1 cellular context compared by ENCODE assay signal in genomic region chr18:65610939-65611338, GRCh38.
TF ChIP-seq lines count a peak whose summit lies in the region.

No MANE protein-coding gene starts in this region.

TF ChIP-seq in GM23338, 12 proteins besides CTCF, POLR2A, EP300 and RAD21 (continued from another document):
- TF ChIP-seq ZNF462 (CRISPR knock-in tag; IDR thresholded peaks at IDR 0.05) (peak; percentile 58; the same call in 1 of the 2 replicates), EZH2phosphoT487 (IDR thresholded peaks at IDR 0.05; ENCODE audit: unreplicated experiment) (no peak), POLR2AphosphoS5 (IDR thresholded peaks at IDR 0.05; ENCODE audit: low read depth) (no peak), ZNF114 (CRISPR knock-in tag; IDR thresholded peaks at IDR 0.05) (no peak), ZNF331 (CRISPR knock-in tag; IDR thresholded peaks at IDR 0.05; ENCODE audit: low read depth) (no peak), CREB1 (CRISPR knock-in tag; IDR thresholded peaks at IDR 0.05; ENCODE audit: low read depth) (no peak), ETS1 (IDR thresholded peaks at IDR 0.05) (no peak), STAT1 (IDR thresholded peaks at IDR 0.05; ENCODE audit: unreplicated experiment) (no peak), JUNB (IDR thresholded peaks at IDR 0.05; ENCODE audit: unreplicated experiment) (no peak)
